Comparison of ENCODE assay signal across 8 cellular contexts in genomic region chr10:22986771-22987542, GRCh38.
DNase-seq lines count a peak whose midpoint lies in the region; ATAC-seq and TF ChIP-seq lines count a peak whose summit lies in the region.

No MANE protein-coding gene starts in this region.

- no peaks in the 10 kb centered on the region for H3K9me2 ChIP-seq in OCI-LY1 (ENCODE audit: low read depth, low read length)

- H3K4me1 ChIP-seq in OCI-LY1 (ENCODE audit: insufficient read depth, low read length, severe bottlenecking): no peaks in the 10 kb centered on the region

- DNase-seq in GM06990 (ENCODE audit: extremely low read depth, insufficient read length): peak; percentile 16
- DNase-seq in fibroblast of gingiva (ENCODE audit: low read depth): peak; percentile 27
- no peak for DNase-seq in retinal pigment epithelial cell (ENCODE audit: low read depth)
- DNase-seq in activated effector memory CD4-positive, alpha-beta T cell treated with anti-CD3 and anti-CD28 coated beads, Interleukin-2, amount 50 U/mL, for 16 hours: no peak

- no peaks in the 10 kb centered on the region for H3F3A ChIP-seq in OCI-LY1 (ENCODE audit: insufficient read depth, low read length)

- H2AFZ ChIP-seq in OCI-LY1 (ENCODE audit: low read length): no peak overlapping the region

- H3K9me3 ChIP-seq in OCI-LY1 (ENCODE audit: low read length): no peaks in the 10 kb centered on the region

- TF ChIP-seq CTCF in GM06990 (IDR thresholded peaks at IDR 0.05; ENCODE audit: insufficient read depth, low read length, poor library complexity, severe bottlenecking) (peak; percentile 34), OCI-LY1 (IDR thresholded peaks at IDR 0.05; ENCODE audit: low read length) (peak; percentile 38; the same call in 1 of the 2 replicates), retinal pigment epithelial cell (conservative IDR thresholded peaks at IDR 0.05; ENCODE audit: low read depth, low read length) (peak; percentile 37)

- ATAC-seq in HG02852 (IDR thresholded peaks at IDR 0.05; ENCODE audit: unreplicated experiment) (peak; percentile 55), GM21825 (IDR thresholded peaks at IDR 0.05; ENCODE audit: unreplicated experiment) (no peak), HG02623 (IDR thresholded peaks at IDR 0.05; ENCODE audit: unreplicated experiment) (no peak)

- no peaks in the 10 kb centered on the region for H3K36me3 ChIP-seq in GM06990 (ENCODE audit: control insufficient read depth, insufficient read depth, low read length)
- no peaks in the 10 kb centered on the region for H3K36me3 ChIP-seq in OCI-LY1 (ENCODE audit: insufficient read depth, low read length)

- no peaks in the 10 kb centered on the region for H4K20me1 ChIP-seq in OCI-LY1 (ENCODE audit: insufficient read depth, low read length)

- H3K4me2 ChIP-seq in OCI-LY1 (ENCODE audit: low read length): no peak overlapping the region

- H3K27me3 ChIP-seq in GM06990 (replicated peaks; ENCODE audit: control insufficient read depth, insufficient read depth, low read length): no peaks in the 10 kb centered on the region
- no peaks in the 10 kb centered on the region for H3K27me3 ChIP-seq in OCI-LY1 (ENCODE audit: insufficient read depth, low read length)

- no peak overlapping the region for H3K9ac ChIP-seq in OCI-LY1 (ENCODE audit: low read length)

- H3K4me3 ChIP-seq in GM06990 (replicated peaks; ENCODE audit: low read depth, low read length): no peak overlapping the region
- H3K4me3 ChIP-seq in OCI-LY1 (ENCODE audit: low read depth, low read length, poor library complexity, severe bottlenecking): no peak overlapping the region
- H3K4me3 ChIP-seq in retinal pigment epithelial cell (ENCODE audit: low read length): no peak overlapping the region

- H3K27ac ChIP-seq in OCI-LY1 (ENCODE audit: low read depth, low read length, poor library complexity, severe bottlenecking): no peak overlapping the region

- H3K79me2 ChIP-seq in OCI-LY1 (ENCODE audit: insufficient read depth, low read length): no peaks in the 10 kb centered on the region

Comparison
In these comparisons a context has a peak if more than half of its experiments do, and no peak if none do; other contexts are left out.
1. DNase-seq: peak in GM06990 (single experiment) and fibroblast of gingiva (single experiment); none in retinal pigment epithelial cell (single experiment) and activated effector memory CD4-positive, alpha-beta T cell treated with anti-CD3 and anti-CD28 coated beads, Interleukin-2, amount 50 U/mL, for 16 hours (single experiment).
2. Peak in every context shown above with its lines, with median percentiles within 50 percentile points of each other: CTCF ChIP-seq.